ENCODE assay signal across 1 cellular context in the genomic region with DNA sequence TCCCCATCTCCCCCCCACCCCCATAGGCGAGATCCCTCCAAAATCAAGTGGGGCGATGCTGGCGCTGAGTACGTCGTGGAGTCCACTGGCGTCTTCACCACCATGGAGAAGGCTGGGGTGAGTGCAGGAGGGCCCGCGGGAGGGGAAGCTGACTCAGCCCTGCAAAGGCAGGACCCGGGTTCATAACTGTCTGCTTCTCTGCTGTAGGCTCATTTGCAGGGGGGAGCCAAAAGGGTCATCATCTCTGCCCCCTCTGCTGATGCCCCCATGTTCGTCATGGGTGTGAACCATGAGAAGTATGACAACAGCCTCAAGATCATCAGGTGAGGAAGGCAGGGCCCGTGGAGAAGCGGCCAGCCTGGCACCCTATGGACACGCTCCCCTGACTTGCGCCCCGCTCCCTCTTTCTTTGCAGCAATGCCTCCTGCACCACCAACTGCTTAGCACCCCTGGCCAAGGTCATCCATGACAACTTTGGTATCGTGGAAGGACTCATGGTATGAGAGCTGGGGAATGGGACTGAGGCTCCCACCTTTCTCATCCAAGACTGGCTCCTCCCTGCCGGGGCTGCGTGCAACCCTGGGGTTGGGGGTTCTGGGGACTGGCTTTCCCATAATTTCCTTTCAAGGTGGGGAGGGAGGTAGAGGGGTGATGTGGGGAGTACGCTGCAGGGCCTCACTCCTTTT.
TF ChIP-seq lines count a peak whose summit lies in the region.

No MANE protein-coding gene starts in this region.

TF ChIP-seq in WTC11, 78 proteins besides CTCF, POLR2A, EP300 and RAD21 (continued from another document):
- TF ChIP-seq, protein P1, sequence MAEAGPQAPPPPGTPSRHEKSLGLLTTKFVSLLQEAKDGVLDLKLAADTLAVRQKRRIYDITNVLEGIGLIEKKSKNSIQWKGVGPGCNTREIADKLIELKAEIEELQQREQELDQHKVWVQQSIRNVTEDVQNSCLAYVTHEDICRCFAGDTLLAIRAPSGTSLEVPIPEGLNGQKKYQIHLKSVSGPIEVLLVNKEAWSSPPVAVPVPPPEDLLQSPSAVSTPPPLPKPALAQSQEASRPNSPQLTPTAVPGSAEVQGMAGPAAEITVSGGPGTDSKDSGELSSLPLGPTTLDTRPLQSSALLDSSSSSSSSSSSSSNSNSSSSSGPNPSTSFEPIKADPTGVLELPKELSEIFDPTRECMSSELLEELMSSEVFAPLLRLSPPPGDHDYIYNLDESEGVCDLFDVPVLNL (CRISPR knock-in tag; IDR thresholded peaks at IDR 0.05; ENCODE audit: borderline replicate concordance, low read depth), result no peak
- TF ChIP-seq ZNF121 (CRISPR knock-in tag; IDR thresholded peaks at IDR 0.05) (no peak), ZBTB43 (CRISPR knock-in tag; IDR thresholded peaks at IDR 0.05) (no peak), ATF1 (CRISPR knock-in tag; IDR thresholded peaks at IDR 0.05) (no peak)
- TF ChIP-seq, protein P2, sequence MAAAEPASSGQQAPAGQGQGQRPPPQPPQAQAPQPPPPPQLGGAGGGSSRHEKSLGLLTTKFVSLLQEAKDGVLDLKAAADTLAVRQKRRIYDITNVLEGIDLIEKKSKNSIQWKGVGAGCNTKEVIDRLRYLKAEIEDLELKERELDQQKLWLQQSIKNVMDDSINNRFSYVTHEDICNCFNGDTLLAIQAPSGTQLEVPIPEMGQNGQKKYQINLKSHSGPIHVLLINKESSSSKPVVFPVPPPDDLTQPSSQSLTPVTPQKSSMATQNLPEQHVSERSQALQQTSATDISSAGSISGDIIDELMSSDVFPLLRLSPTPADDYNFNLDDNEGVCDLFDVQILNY (CRISPR knock-in tag; IDR thresholded peaks at IDR 0.05), result no peak
